In genomic region chr11:86891020-86891419, GRCh38 we compare ENCODE assay signal across 28 cellular contexts.
DNase-seq lines count a peak whose midpoint lies in the region; ATAC-seq, FAIRE-seq and TF ChIP-seq lines count a peak whose summit lies in the region.
"Had no signal": no experiment of that assay in that cellular context is flagged by ENCODE, and none has a peak within 500 bp of the region (broad histone marks: within the 10 kb centered on the region; RNA-seq: fewer than 3 reads in every experiment).

No MANE protein-coding gene starts in this region.

- H3K36me3 ChIP-seq in adrenal gland (replicated peaks in 1 of 2), result no peaks in the 10 kb centered on the region

- peaks cover 9% of the 10 kb centered on the region for H3K27me3 Mint-ChIP-seq in nephron progenitor cell (ENCODE audit: low read depth, poor library complexity)
- H3K27me3 Mint-ChIP-seq in activated T-helper 1 cell treated with anti-CD3 and anti-CD28 coated beads, Interleukin-12 subunit alpha, Interleukin-12 subunit beta, Interleukin-2, Interleukin-4 antibody, amounts not matched to agents 30 ng/mL and 10 ng/mL and 1 ng/mL, durations not matched to agents 14 hours and 24 hours and 36 hours (ENCODE audit: insufficient read depth), result peaks cover 12% of the 10 kb centered on the region

- intact Hi-C loops in activated T-helper 1 cell treated with anti-CD3 and anti-CD28 coated beads, Interleukin-12 subunit alpha, Interleukin-12 subunit beta, Interleukin-2, Interleukin-4 antibody, amounts not matched to agents 30 ng/mL and 10 ng/mL and 1 ng/mL, durations not matched to agents 14 hours and 24 hours and 36 hours (cut with micrococcal nuclease), result no loop called here
- intact Hi-C loops in adrenal gland (cut with DNase I), result no loop called here

- peaks cover 37% of the 10 kb centered on the region for H3K9me3 Mint-ChIP-seq in nephron progenitor cell
- no peaks in the 10 kb centered on the region for H3K9me3 Mint-ChIP-seq in activated T-helper 1 cell treated with anti-CD3 and anti-CD28 coated beads, Interleukin-12 subunit alpha, Interleukin-12 subunit beta, Interleukin-2, Interleukin-4 antibody, amounts not matched to agents 30 ng/mL and 10 ng/mL and 1 ng/mL, durations not matched to agents 14 hours and 24 hours and 36 hours
- H3K9me3 Mint-ChIP-seq: CD8-positive, alpha-beta T cell had no signal

- H3K36me3 Mint-ChIP-seq in nephron progenitor cell (ENCODE audit: low read depth), result peaks cover 61% of the 10 kb centered on the region
- H3K36me3 Mint-ChIP-seq in activated T-helper 1 cell treated with anti-CD3 and anti-CD28 coated beads, Interleukin-12 subunit alpha, Interleukin-12 subunit beta, Interleukin-2, Interleukin-4 antibody, amounts not matched to agents 30 ng/mL and 10 ng/mL and 1 ng/mL, durations not matched to agents 14 hours and 24 hours and 36 hours (ENCODE audit: low read depth), result no peaks in the 10 kb centered on the region
- H3K36me3 Mint-ChIP-seq: CD8-positive, alpha-beta T cell had no signal

- TF ChIP-seq CTCF in nephron progenitor cell (IDR thresholded peaks at IDR 0.05) (no peak), adrenal gland (IDR thresholded peaks at IDR 0.05) (no peak)

- 65 to 90% (median 86%) methylated on average over 2 of the region's 2 CpGs for WGBS in adrenal gland, 4 donors

- H3K27ac ChIP-seq in adrenal gland, result no peak overlapping the region
- H3K27ac ChIP-seq: C4-2B, RWPE1 had no signal

- no peak for ATAC-seq in HG02885 (IDR thresholded peaks at IDR 0.05; ENCODE audit: poor library complexity, unreplicated experiment)
- ATAC-seq: CD8-positive, alpha-beta T cell; K562; Panc1 had no signal

- peak overlapping the region; percentile 90 for H3K27ac Mint-ChIP-seq in nephron progenitor cell
- H3K27ac Mint-ChIP-seq in activated T-helper 1 cell treated with anti-CD3 and anti-CD28 coated beads, Interleukin-12 subunit alpha, Interleukin-12 subunit beta, Interleukin-2, Interleukin-4 antibody, amounts not matched to agents 30 ng/mL and 10 ng/mL and 1 ng/mL, durations not matched to agents 14 hours and 24 hours and 36 hours, result no peak overlapping the region
- H3K27ac Mint-ChIP-seq: B cell; CD8-positive, alpha-beta T cell had no signal

- no peaks in the 10 kb centered on the region for H3K9me3 ChIP-seq in adrenal gland (replicated peaks in 1 of 3)

- no peaks in the 10 kb centered on the region for H3K27me3 ChIP-seq in adrenal gland

- DNase-seq in HTR-8/SVneo (ENCODE audit: insufficient read length, low spot score), result no peak
- DNase-seq in NCI-H2227 (lab: John Stamatoyannopoulos, UW; ENCODE audit: unreplicated experiment), result peak; percentile 50
- peak; percentile 30 for DNase-seq in SK-N-DZ (ENCODE audit: low spot score)
- DNase-seq in nephron progenitor cell, result no peak
- DNase-seq in activated T-helper 1 cell treated with anti-CD3 and anti-CD28 coated beads, Interleukin-12 subunit alpha, Interleukin-12 subunit beta, Interleukin-2, Interleukin-4 antibody, amounts not matched to agents 30 ng/mL and 10 ng/mL and 1 ng/mL, durations not matched to agents 14 hours and 24 hours and 36 hours (ENCODE audit: low spot score), result no peak
- no peak for DNase-seq in adrenal gland
- DNase-seq: CD8-positive, alpha-beta T cell; DMS 273 treated with DMSO at 0.1 percent for 48 hours; DMS79; EL; GF-D8; HCEC 1CT; Kasumi-1; NCI-H1092 treated with DMSO at 0.1 percent for 48 hours; NCI-H1694; NCI-H2029 treated with DMSO at 0.1 percent for 48 hours; NCI-H2171; NCI-H524 treated with DMSO at 0.1 percent for 48 hours; SHP77; T-helper 1 cell had no signal

- TF ChIP-seq POLR2A in adrenal gland (IDR thresholded peaks at IDR 0.05), result no peak

- H3K4me1 ChIP-seq in adrenal gland (replicated peaks in 1 of 2), result no peaks in the 10 kb centered on the region

- peak; percentile 28 for FAIRE-seq in HTR-8/SVneo (lab: Jason Lieb, UNC)
- FAIRE-seq: GM12891, H1, K562 had no signal

- no peak overlapping the region for H3K4me3 Mint-ChIP-seq in nephron progenitor cell
- no peak overlapping the region for H3K4me3 Mint-ChIP-seq in activated T-helper 1 cell treated with anti-CD3 and anti-CD28 coated beads, Interleukin-12 subunit alpha, Interleukin-12 subunit beta, Interleukin-2, Interleukin-4 antibody, amounts not matched to agents 30 ng/mL and 10 ng/mL and 1 ng/mL, durations not matched to agents 14 hours and 24 hours and 36 hours
- H3K4me3 Mint-ChIP-seq: B cell; CD8-positive, alpha-beta T cell had no signal

- peaks cover 15% of the 10 kb centered on the region for H3K4me1 Mint-ChIP-seq in nephron progenitor cell
- H3K4me1 Mint-ChIP-seq in activated T-helper 1 cell treated with anti-CD3 and anti-CD28 coated beads, Interleukin-12 subunit alpha, Interleukin-12 subunit beta, Interleukin-2, Interleukin-4 antibody, amounts not matched to agents 30 ng/mL and 10 ng/mL and 1 ng/mL, durations not matched to agents 14 hours and 24 hours and 36 hours (ENCODE audit: low read depth), result no peaks in the 10 kb centered on the region
- H3K4me1 Mint-ChIP-seq: B cell had no signal

- H3K4me3 ChIP-seq in adrenal gland, result no peak overlapping the region
- H3K4me3 ChIP-seq: K562 had no signal

Comparison
In these comparisons a context has a peak if more than half of its experiments do, and no peak if none do; other contexts are left out.
1. DNase-seq: peak in NCI-H2227 (single experiment) and SK-N-DZ (single experiment); none in HTR-8/SVneo (single experiment), nephron progenitor cell (single experiment), activated T-helper 1 cell treated with anti-CD3 and anti-CD28 coated beads, Interleukin-12 subunit alpha, Interleukin-12 subunit beta, Interleukin-2, Interleukin-4 antibody, amounts not matched to agents 30 ng/mL and 10 ng/mL and 1 ng/mL, durations not matched to agents 14 hours and 24 hours and 36 hours (single experiment) and adrenal gland (0 of 7).